Comparison of ENCODE assay signal across 17 cellular contexts in the genomic region with DNA sequence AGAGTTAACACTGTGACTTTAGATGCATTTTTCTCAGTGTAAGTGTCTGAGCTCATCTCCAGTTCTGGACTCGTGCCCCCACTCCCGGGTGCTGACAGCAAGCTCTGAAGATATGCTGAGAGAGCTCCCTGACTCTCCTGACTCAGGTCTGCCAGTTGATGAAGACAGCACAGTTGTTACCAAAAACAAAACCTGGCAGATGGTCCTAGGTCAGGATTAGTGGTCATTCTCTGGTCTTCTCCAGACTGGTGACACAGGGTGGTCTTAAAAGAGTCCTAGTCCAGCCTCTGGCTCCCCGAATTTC. TPM values are rescaled to one million over a fixed set of nuclear protein-coding genes. Genes with fewer than 3 reads are reported as not detected.
DNase-seq lines count a peak whose midpoint lies in the region; ATAC-seq and TF ChIP-seq lines count a peak whose summit lies in the region.
"Had no signal": no experiment of that assay in that cellular context is flagged by ENCODE, and none has a peak within 500 bp of the region (broad histone marks: within the 10 kb centered on the region; RNA-seq: fewer than 3 reads in every experiment).

No MANE protein-coding gene starts in this region.

- peak overlapping the region; percentile 86 for H3K27ac Mint-ChIP-seq in activated CD8-positive, alpha-beta memory T cell treated with anti-CD3 and anti-CD28 coated beads, Interleukin-2, amount 10 ng/mL, durations not matched to agents 7 days and 5 days
- H3K27ac Mint-ChIP-seq in nephron, result peak overlapping the region in 2 of 3 experiments; percentile 45 to 92

- H3K4me1 ChIP-seq in thyroid gland, result no peaks in the 10 kb centered on the region

- no peak overlapping the region for H3K27ac ChIP-seq in thyroid gland
- H3K27ac ChIP-seq: esophagus squamous epithelium, lower lobe of right lung, testis had no signal

- no peaks in the 10 kb centered on the region for H3K9me3 ChIP-seq in thyroid gland
- H3K9me3 ChIP-seq: esophagus squamous epithelium, lower lobe of right lung, neutrophil, testis had no signal

- H3K27me3 ChIP-seq in thyroid gland, result peaks cover 7% of the 10 kb centered on the region
- H3K27me3 ChIP-seq: neutrophil, testis had no signal

- peaks cover 76% of the 10 kb centered on the region for H3K4me1 Mint-ChIP-seq in activated CD8-positive, alpha-beta memory T cell treated with anti-CD3 and anti-CD28 coated beads, Interleukin-2, amount 10 ng/mL, durations not matched to agents 7 days and 5 days
- peaks cover 14% of the 10 kb centered on the region for H3K4me1 Mint-ChIP-seq in nephron

- TF ChIP-seq POLR2A in thyroid gland (IDR thresholded peaks at IDR 0.05), result no peak

- peaks cover 28% of the 10 kb centered on the region for H3K36me3 Mint-ChIP-seq in activated CD8-positive, alpha-beta memory T cell treated with anti-CD3 and anti-CD28 coated beads, Interleukin-2, amount 10 ng/mL, durations not matched to agents 7 days and 5 days
- H3K36me3 Mint-ChIP-seq in nephron (ENCODE audit: low read depth), result no peaks in the 10 kb centered on the region

- no peak for ATAC-seq in activated CD8-positive, alpha-beta memory T cell treated with anti-CD3 and anti-CD28 coated beads, Interleukin-2, amount 10 ng/mL, durations not matched to agents 7 days and 5 days
- peak; percentile 12 for ATAC-seq in HG02870 (IDR thresholded peaks at IDR 0.05; ENCODE audit: unreplicated experiment)

- H3K4me3 ChIP-seq in thyroid gland (replicated peaks in 1 of 3), result no peak overlapping the region
- H3K4me3 ChIP-seq: esophagus squamous epithelium, lower lobe of right lung, skin epidermis, testis had no signal

- TF ChIP-seq CTCF in nephron (IDR thresholded peaks at IDR 0.05; ENCODE audit: unreplicated experiment in 3 of 3) (no peak), thyroid gland (IDR thresholded peaks at IDR 0.05) (no peak)

- H3K4me3 Mint-ChIP-seq in activated CD8-positive, alpha-beta memory T cell treated with anti-CD3 and anti-CD28 coated beads, Interleukin-2, amount 10 ng/mL, durations not matched to agents 7 days and 5 days, result no peak overlapping the region
- H3K4me3 Mint-ChIP-seq in nephron, result no peak overlapping the region

- H3K27me3 Mint-ChIP-seq in activated CD8-positive, alpha-beta memory T cell treated with anti-CD3 and anti-CD28 coated beads, Interleukin-2, amount 10 ng/mL, durations not matched to agents 7 days and 5 days, result no peaks in the 10 kb centered on the region
- peaks cover 22% of the 10 kb centered on the region for H3K27me3 Mint-ChIP-seq in nephron (ENCODE audit: low read depth)

- H3K9me3 Mint-ChIP-seq in activated CD8-positive, alpha-beta memory T cell treated with anti-CD3 and anti-CD28 coated beads, Interleukin-2, amount 10 ng/mL, durations not matched to agents 7 days and 5 days (ENCODE audit: low read depth), result no peaks in the 10 kb centered on the region
- H3K9me3 Mint-ChIP-seq in nephron, result no peaks in the 10 kb centered on the region

- DNase-seq in activated CD8-positive, alpha-beta memory T cell treated with anti-CD3 and anti-CD28 coated beads, Interleukin-2, amount 10 ng/mL, durations not matched to agents 7 days and 5 days, result no peak
- no peak for DNase-seq in activated CD8-positive, alpha-beta memory T cell treated with anti-CD3 and anti-CD28 coated beads, Interleukin-2, amount 50 U/mL, for 4 hours
- peak; percentile 33 for DNase-seq in amniotic epithelial cell (ENCODE audit: low read depth)
- no peak for DNase-seq in thyroid gland
- DNase-seq in SKM-1 treated with dmso at 0.1 percent for 144 hours (lab: John Stamatoyannopoulos, UW; ENCODE audit: unreplicated experiment), result no peak
- DNase-seq in GF-D8 (lab: John Stamatoyannopoulos, UW), result no peak
- DNase-seq: cortex of kidney, esophagus squamous epithelium, lower lobe of right lung, NCI-H1436 treated with DMSO at 0.1 percent for 48 hours, NCI-H510A had no signal

- intact Hi-C loops in thyroid gland (cut with DNase I), result loop anchor here (10.0 kb wide), 1 partner anchor 301 kb away; no protein-coding TSS in a partner anchor

- no peaks in the 10 kb centered on the region for H3K36me3 ChIP-seq in thyroid gland
- H3K36me3 ChIP-seq: esophagus squamous epithelium, lower lobe of right lung, neutrophil had no signal

- 36 to 47% methylated on average over 3 of the region's 3 CpGs for WGBS in thyroid gland, 2 donors

- CTCF ChIA-PET in activated CD8-positive, alpha-beta memory T cell treated with anti-CD3 and anti-CD28 coated beads, Interleukin-2, amount 10 ng/mL, durations not matched to agents 7 days and 5 days (lab: Charles Lee), result interaction anchor here (0.6 to 7.2 kb wide), 15 partner anchors 9 to 236 kb away, joined by 3 to 69 read pairs (median 4); a partner anchor contains a TSS

RNA-seq across cellular contexts. Expression of a gene that starts 8.6 kb away (rescaled TPM):
- 100 to 1,000 TPM in 1 of 2 experiments, 10 to 100 TPM in 1; 66.5 to 125 TPM for total RNA-seq in activated CD8-positive, alpha-beta memory T cell treated with anti-CD3 and anti-CD28 coated beads, Interleukin-2, amount 10 ng/mL, durations not matched to agents 7 days and 5 days
- 1 to 10 TPM in 3 of 4 donors, under 1 TPM in 1; 0.67 to 2.6 (median 1.2) TPM for total RNA-seq in thyroid gland

RNA-seq across cellular contexts. Expression of a gene that starts 44.2 kb away (rescaled TPM):
- total RNA-seq in activated CD8-positive, alpha-beta memory T cell treated with anti-CD3 and anti-CD28 coated beads, Interleukin-2, amount 10 ng/mL, durations not matched to agents 7 days and 5 days, result under 1 TPM in 1 of 2 experiments, not detected in 1; 0.38 TPM
- total RNA-seq in thyroid gland, result not detected
- total RNA-seq: A673, esophagus squamous epithelium, lower lobe of right lung had no signal

RNA-seq across cellular contexts. Expression of a gene that starts 48.2 kb away (rescaled TPM):
- under 1 TPM in 1 of 2 experiments, not detected in 1; 0.38 TPM for total RNA-seq in activated CD8-positive, alpha-beta memory T cell treated with anti-CD3 and anti-CD28 coated beads, Interleukin-2, amount 10 ng/mL, durations not matched to agents 7 days and 5 days
- 1 to 10 TPM in 1 of 4 donors, not detected in 3; 1.0 TPM for total RNA-seq in thyroid gland
- total RNA-seq: A673, testis had no signal

Comparison
In these comparisons a context has a peak if more than half of its experiments do, and no peak if none do; other contexts are left out.
1. RNA of a gene that starts 8.6 kb away (total RNA-seq): 66.5 to 125 TPM in activated CD8-positive, alpha-beta memory T cell treated with anti-CD3 and anti-CD28 coated beads, Interleukin-2, amount 10 ng/mL, durations not matched to agents 7 days and 5 days; 0.67 to 2.6 TPM in thyroid gland; every median in the first group is over 10 times any median in the second.